In the genomic region with DNA sequence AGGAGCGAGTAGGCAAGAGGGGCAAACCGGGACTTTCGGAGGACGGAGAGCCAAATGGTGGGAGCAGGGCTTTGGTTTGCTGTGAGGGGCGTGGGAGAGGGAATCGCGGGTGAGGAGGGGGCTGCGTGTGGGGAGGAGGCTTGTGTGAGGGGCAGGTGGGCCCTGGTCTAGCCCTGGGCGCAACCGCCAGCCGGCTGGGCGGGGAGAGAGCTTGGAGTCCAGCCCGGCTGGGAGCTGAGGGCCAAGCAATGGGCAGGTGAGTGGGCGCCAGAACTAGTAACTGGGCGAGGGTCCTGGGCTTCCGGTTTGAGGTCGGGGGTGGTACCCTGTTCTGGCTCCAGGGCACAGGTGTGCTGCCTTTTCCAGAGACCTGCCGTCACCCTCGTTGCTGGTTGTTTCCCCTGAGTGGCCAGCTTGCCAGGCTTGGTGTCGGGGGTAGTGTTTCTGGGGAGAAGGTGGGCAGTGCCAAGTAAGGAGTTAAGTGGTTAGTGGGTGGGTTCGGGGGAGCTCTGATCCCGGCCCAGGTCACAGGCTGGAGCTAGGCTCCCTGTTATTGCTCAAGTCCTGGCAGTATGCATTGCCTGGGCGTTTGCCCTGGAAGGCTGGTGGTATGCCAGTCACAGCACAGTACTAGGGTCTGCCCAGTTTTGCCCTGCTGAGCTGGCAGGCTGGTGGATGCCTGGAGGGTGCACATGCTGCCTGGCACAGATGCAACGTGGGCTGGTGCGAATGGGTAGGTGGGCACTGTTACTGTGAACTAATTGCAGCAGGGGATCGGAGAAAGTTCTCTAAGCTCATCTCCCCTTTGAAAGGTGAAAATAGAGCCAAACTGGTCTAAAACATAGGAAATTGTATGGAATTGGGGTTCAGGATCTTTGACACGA, we compare ENCODE assay signal across 8 cellular contexts. TPM values are rescaled to one million over a fixed set of nuclear protein-coding genes. Genes with fewer than 3 reads are reported as not detected.
DNase-seq lines count a peak whose midpoint lies in the region; ATAC-seq, FAIRE-seq and TF ChIP-seq lines count a peak whose summit lies in the region.

No MANE protein-coding gene starts in this region.

- peak overlapping the region; percentile 93 for H3K27ac Mint-ChIP-seq in activated CD4-positive, alpha-beta T cell treated with anti-CD3 and anti-CD28 coated beads for 36 hours
- H3K27ac Mint-ChIP-seq in stimulated activated effector memory CD8-positive, alpha-beta T cell treated with anti-CD3 and anti-CD28 coated beads, Interleukin-12 subunit alpha, Interleukin-12 subunit beta, amount 100 ng/mL, for 72 hours = peak overlapping the region; percentile 99

- CTCF ChIA-PET in activated CD4-positive, alpha-beta T cell treated with anti-CD3 and anti-CD28 coated beads for 36 hours (lab: Charles Lee) = interaction anchor here (0.5 to 3.9 kb wide), 16 partner anchors 11 to 388 kb away, joined by 3 to 31 read pairs (median 6); no protein-coding TSS in a partner anchor
- CTCF ChIA-PET in HepG2 (lab: Yijun Ruan, JAX; ENCODE audit: low intra/inter-chr PET ratio, low total read pairs) = no interaction called here

- no peaks in the 10 kb centered on the region for H3K9me3 ChIP-seq in HepG2 (ENCODE audit: low read length)

- H3K27me3 Mint-ChIP-seq in activated CD4-positive, alpha-beta T cell treated with anti-CD3 and anti-CD28 coated beads for 36 hours = no peaks in the 10 kb centered on the region

- peak overlapping the region; percentile 87 for H3K4me3 Mint-ChIP-seq in activated CD4-positive, alpha-beta T cell treated with anti-CD3 and anti-CD28 coated beads for 36 hours
- H3K4me3 Mint-ChIP-seq in stimulated activated effector memory CD8-positive, alpha-beta T cell treated with anti-CD3 and anti-CD28 coated beads, Interleukin-12 subunit alpha, Interleukin-12 subunit beta, amount 100 ng/mL, for 72 hours = peak overlapping the region; percentile 98

- intact Hi-C loops in activated CD4-positive, alpha-beta T cell treated with anti-CD3 and anti-CD28 coated beads for 36 hours (cut with DNase I, micrococcal nuclease) = loop anchor here (1.0 to 10.0 kb wide), 18 partner anchors 22 to 1114 kb away; a partner anchor contains a TSS
- intact Hi-C loops in HepG2 (cut with micrococcal nuclease; ENCODE audit: unreplicated experiment) = loop anchor here (5.0 kb wide), 1 partner anchor 56 kb away; no protein-coding TSS in a partner anchor

- H3K4me1 Mint-ChIP-seq in activated CD4-positive, alpha-beta T cell treated with anti-CD3 and anti-CD28 coated beads for 36 hours = peaks cover 40% of the 10 kb centered on the region
- peaks cover 53% of the 10 kb centered on the region for H3K4me1 Mint-ChIP-seq in stimulated activated effector memory CD8-positive, alpha-beta T cell treated with anti-CD3 and anti-CD28 coated beads, Interleukin-12 subunit alpha, Interleukin-12 subunit beta, amount 100 ng/mL, for 72 hours

- no TSS peak for BruUV-seq in HepG2 (replicated peaks; lab: Mats Ljungman, UMichigan)

- H3K4me3 ChIP-seq in HepG2 (replicated peaks in 1 of 3; ENCODE audit: insufficient read depth in 1 of 3, low read depth in 2 of 3, low read length in 3 of 3) = peak overlapping the region; percentile 75 to 97 (median 92)

- no peaks in the 10 kb centered on the region for H4K20me1 ChIP-seq in HepG2 (ENCODE audit: insufficient read depth, low read length)

- peak overlapping the region; percentile 76 for H2AFZ ChIP-seq in HepG2 (ENCODE audit: low read length)

- in situ Hi-C loops in HepG2 (cut with HindIII; ENCODE audit: extremely low pct_ligation_motif_present, low pct_unique_long_range_greater_than_20kb) = no loop called here

- TF ChIP-seq POLR2A in HepG2 (IDR thresholded peaks at IDR 0.05; ENCODE audit: insufficient read depth in 1 of 2, low read depth in 2 of 2, low read length in 2 of 2) = no peak

- H3K27me3 ChIP-seq in HepG2 (ENCODE audit: control insufficient read depth in 1 of 2, insufficient read depth in 2 of 2, low read length in 2 of 2) = no peaks in the 10 kb centered on the region; a peak in 1 of 5 replicates

- H3K27ac ChIP-seq in cingulate gyrus (ENCODE audit: low read depth, low read length) = peak overlapping the region; percentile 98
- peak overlapping the region; percentile 88 for H3K27ac ChIP-seq in HepG2 (ENCODE audit: extremely low read length, insufficient read depth, low read length)

- POLR2A ChIA-PET in activated CD4-positive, alpha-beta T cell treated with anti-CD3 and anti-CD28 coated beads for 36 hours (lab: Charles Lee) = interaction anchor here (0.6 to 2.2 kb wide), 3 partner anchors 25 to 137 kb away, joined by 4 to 6 read pairs (median 5); no protein-coding TSS in a partner anchor
- POLR2A ChIA-PET in HepG2 (lab: Yijun Ruan, JAX) = interaction anchor here (1.3 kb wide), 1 partner anchor 55 kb away, joined by 5 read pairs; no protein-coding TSS in a partner anchor

- H3K36me3 ChIP-seq in HepG2 (replicated peaks in 1 of 2; ENCODE audit: control insufficient read depth in 1 of 2, insufficient read depth in 2 of 2, low read length in 2 of 2) = no peaks in the 10 kb centered on the region

- H3K4me2 ChIP-seq in HepG2 (ENCODE audit: low read depth, low read length) = peak overlapping the region; percentile 92

- no peak; the same call in 1 of the 2 replicates for TF ChIP-seq CTCF in HepG2 (CRISPR knock-in tag; IDR thresholded peaks at IDR 0.05)

- DNase-seq in activated CD4-positive, alpha-beta T cell treated with anti-CD3 and anti-CD28 coated beads for 36 hours = peak; percentile 36
- no peak for DNase-seq in activated CD4-positive, alpha-beta T cell treated with anti-CD3 and anti-CD28 coated beads for 1 hour
- no peak for DNase-seq in HepG2 (ENCODE audit: low spot score)
- DNase-seq in stimulated activated effector memory CD8-positive, alpha-beta T cell treated with anti-CD3 and anti-CD28 coated beads, Interleukin-12 subunit alpha, Interleukin-12 subunit beta, amount 100 ng/mL, for 72 hours (ENCODE audit: low spot score in 2 of 2) = peak in 1 of 2 donors; percentile 10
- DNase-seq in A172 (ENCODE audit: low spot score) = no peak

- 9% methylated on average over 23 of the region's 27 CpGs for WGBS in HepG2 (ENCODE audit: low lambda C conversion rate)

- H3K4me1 ChIP-seq in HepG2 (ENCODE audit: insufficient read depth, low read length) = peaks cover 24% of the 10 kb centered on the region

- H3K9me3 Mint-ChIP-seq in activated CD4-positive, alpha-beta T cell treated with anti-CD3 and anti-CD28 coated beads for 36 hours (ENCODE audit: low read depth) = no peaks in the 10 kb centered on the region
- H3K9me3 Mint-ChIP-seq in stimulated activated effector memory CD8-positive, alpha-beta T cell treated with anti-CD3 and anti-CD28 coated beads, Interleukin-12 subunit alpha, Interleukin-12 subunit beta, amount 100 ng/mL, for 72 hours = no peaks in the 10 kb centered on the region

- no peak for ATAC-seq in activated CD4-positive, alpha-beta T cell treated with anti-CD3 and anti-CD28 coated beads for 36 hours
- peak; percentile 33 for ATAC-seq in SK-N-SH treated with all-trans-retinoic acid at 6 μM for 48 hours
- ATAC-seq in HepG2 = peak; percentile 52
- no peak for ATAC-seq in stimulated activated effector memory CD8-positive, alpha-beta T cell treated with anti-CD3 and anti-CD28 coated beads, Interleukin-12 subunit alpha, Interleukin-12 subunit beta, amount 100 ng/mL, for 72 hours
- ATAC-seq in HG02938 (IDR thresholded peaks at IDR 0.05; ENCODE audit: unreplicated experiment) = no peak

- peak overlapping the region; percentile 92 for H3K9ac ChIP-seq in HepG2 (ENCODE audit: insufficient read depth, low read depth, low read length)

- no peak for TF ChIP-seq RAD21 in HepG2 (CRISPR knock-in tag; IDR thresholded peaks at IDR 0.05)

- FAIRE-seq in HepG2 (lab: Jason Lieb, UNC) = no peak

- TF ChIP-seq EP300 in HepG2 (IDR thresholded peaks at IDR 0.05; ENCODE audit: low read depth in 2 of 2, low read length in 2 of 2) (no peak), HepG2 (CRISPR knock-in tag; IDR thresholded peaks at IDR 0.05; ENCODE audit: borderline replicate concordance) (no peak)

- H3K36me3 Mint-ChIP-seq in activated CD4-positive, alpha-beta T cell treated with anti-CD3 and anti-CD28 coated beads for 36 hours (ENCODE audit: low read depth) = peaks cover 5% of the 10 kb centered on the region
- H3K36me3 Mint-ChIP-seq in stimulated activated effector memory CD8-positive, alpha-beta T cell treated with anti-CD3 and anti-CD28 coated beads, Interleukin-12 subunit alpha, Interleukin-12 subunit beta, amount 100 ng/mL, for 72 hours = peaks cover 12% of the 10 kb centered on the region

- H3K79me2 ChIP-seq in HepG2 (ENCODE audit: insufficient read depth, low read length) = peaks cover 16% of the 10 kb centered on the region

RNA-seq across cellular contexts. Expression of a gene that starts 0.7 kb away (rescaled TPM):
- total RNA-seq in activated CD4-positive, alpha-beta T cell treated with anti-CD3 and anti-CD28 coated beads for 36 hours = 1 to 10 TPM; 8.6 to 10.0 TPM
- 13.9 and 18.4 TPM in 2 replicates for total RNA-seq in HepG2 (2016; rRNA removed; fragmentation: Illumina TruSeq; extraction: Trizol)
- 1.6 and 1.7 TPM in 2 replicates for total RNA-seq in HepG2 (2016; cell fraction: cytosol; rRNA removed; fragmentation: Illumina TruSeq; extraction: Trizol; ENCODE audit: low read depth)
- total RNA-seq in HepG2 (2016; cell fraction: insoluble cytoplasmic fraction; rRNA removed; fragmentation: Illumina TruSeq; extraction: Trizol) = 12.8 and 18.2 TPM in 2 replicates
- 9.4 and 10.0 TPM in 2 replicates for total RNA-seq in HepG2 (2016; cell fraction: membrane; rRNA removed; fragmentation: Illumina TruSeq; extraction: Trizol)
- total RNA-seq in HepG2 (2016; cell fraction: nucleus; rRNA removed; fragmentation: Illumina TruSeq; extraction: Trizol) = 8.0 and 10.3 TPM in 2 replicates
- polyA plus RNA-seq in HepG2 (2011; rRNA removed) = 6.0 and 7.6 TPM in 2 replicates
- polyA plus RNA-seq in HepG2 (2011; cell fraction: cytosol; rRNA removed) = 4.8 and 5.6 TPM in 2 replicates
- 3.6 and 4.9 TPM in 2 replicates for polyA plus RNA-seq in HepG2 (2011; cell fraction: nucleus; rRNA removed)
- polyA plus RNA-seq in HepG2 (2012) = 4.0 and 4.3 TPM in 2 replicates
- polyA plus RNA-seq in HepG2 (2016; cell fraction: cytosol; fragmentation: Illumina TruSeq; extraction: Trizol; ENCODE audit: low read depth) = 0.84 and 0.93 TPM in 2 replicates
- 12.4 and 12.8 TPM in 2 replicates for polyA plus RNA-seq in HepG2 (2016; cell fraction: insoluble cytoplasmic fraction; fragmentation: Illumina TruSeq; extraction: Trizol; ENCODE audit: low read depth)
- polyA plus RNA-seq in HepG2 (2016; cell fraction: membrane; fragmentation: Illumina TruSeq; extraction: Trizol; ENCODE audit: low read depth) = 3.3 and 4.4 TPM in 2 replicates
- polyA plus RNA-seq in HepG2 (2016; cell fraction: nucleus; fragmentation: Illumina TruSeq; extraction: Trizol; ENCODE audit: insufficient read depth, low read depth) = 10.3 and 11.4 TPM in 2 replicates
- 11.9 and 19.0 TPM in 2 replicates for polyA minus RNA-seq in HepG2 (2011; rRNA and poly(A)+ RNA removed; ENCODE audit: low replicate concordance)
- 6.0 and 6.7 TPM in 2 replicates for polyA minus RNA-seq in HepG2 (2011; cell fraction: cytosol; rRNA and poly(A)+ RNA removed)
- polyA minus RNA-seq in HepG2 (2011; cell fraction: nucleus; rRNA and poly(A)+ RNA removed) = 5.9 and 7.2 TPM in 2 replicates
- total RNA-seq in A172 (2014; rRNA removed; shearing (Covaris generic)) = 9.9 and 13.5 TPM in 2 replicates

RNA-seq across cellular contexts. Expression of a gene that starts 42.9 kb away (rescaled TPM):
- not detected for total RNA-seq in activated CD4-positive, alpha-beta T cell treated with anti-CD3 and anti-CD28 coated beads for 36 hours
- not detected in 2 replicates for total RNA-seq in HepG2 (2016; rRNA removed; fragmentation: Illumina TruSeq; extraction: Trizol)
- total RNA-seq in HepG2 (2016; cell fraction: cytosol; rRNA removed; fragmentation: Illumina TruSeq; extraction: Trizol; ENCODE audit: low read depth) = not detected in 2 replicates
- not detected in 2 replicates for total RNA-seq in HepG2 (2016; cell fraction: insoluble cytoplasmic fraction; rRNA removed; fragmentation: Illumina TruSeq; extraction: Trizol)
- not detected in 2 replicates for total RNA-seq in HepG2 (2016; cell fraction: membrane; rRNA removed; fragmentation: Illumina TruSeq; extraction: Trizol)
- total RNA-seq in HepG2 (2016; cell fraction: nucleus; rRNA removed; fragmentation: Illumina TruSeq; extraction: Trizol) = not detected in 2 replicates
- not detected in 2 replicates for polyA plus RNA-seq in HepG2 (2011; rRNA removed)
- not detected in 2 replicates for polyA plus RNA-seq in HepG2 (2011; cell fraction: cytosol; rRNA removed)
- polyA plus RNA-seq in HepG2 (2011; cell fraction: nucleus; rRNA removed) = not detected in 2 replicates
- polyA plus RNA-seq in HepG2 (2012) = 0.04 TPM in 1 of 2 replicates, not detected in the other
- not detected in 2 replicates for polyA plus RNA-seq in HepG2 (2016; cell fraction: cytosol; fragmentation: Illumina TruSeq; extraction: Trizol; ENCODE audit: low read depth)
- polyA plus RNA-seq in HepG2 (2016; cell fraction: insoluble cytoplasmic fraction; fragmentation: Illumina TruSeq; extraction: Trizol; ENCODE audit: low read depth) = not detected in 2 replicates
- not detected in 2 replicates for polyA plus RNA-seq in HepG2 (2016; cell fraction: membrane; fragmentation: Illumina TruSeq; extraction: Trizol; ENCODE audit: low read depth)
- not detected in 2 replicates for polyA plus RNA-seq in HepG2 (2016; cell fraction: nucleus; fragmentation: Illumina TruSeq; extraction: Trizol; ENCODE audit: insufficient read depth, low read depth)
- not detected in 2 replicates for polyA minus RNA-seq in HepG2 (2011; rRNA and poly(A)+ RNA removed; ENCODE audit: low replicate concordance)
- polyA minus RNA-seq in HepG2 (2011; cell fraction: cytosol; rRNA and poly(A)+ RNA removed) = not detected in 2 replicates
- polyA minus RNA-seq in HepG2 (2011; cell fraction: nucleus; rRNA and poly(A)+ RNA removed) = not detected in 2 replicates
- not detected in 2 replicates for total RNA-seq in A172 (2014; rRNA removed; shearing (Covaris generic))

Comparison
In these comparisons a context has a peak if more than half of its experiments do, and no peak if none do; other contexts are left out.
1. ATAC-seq: peak in SK-N-SH treated with all-trans-retinoic acid at 6 μM for 48 hours (single experiment) and HepG2 (single experiment); none in activated CD4-positive, alpha-beta T cell treated with anti-CD3 and anti-CD28 coated beads for 36 hours (single experiment), stimulated activated effector memory CD8-positive, alpha-beta T cell treated with anti-CD3 and anti-CD28 coated beads, Interleukin-12 subunit alpha, Interleukin-12 subunit beta, amount 100 ng/mL, for 72 hours (single experiment) and HG02938 (single experiment).